Comparison of ENCODE assay signal across 10 cellular contexts in the genomic region with DNA sequence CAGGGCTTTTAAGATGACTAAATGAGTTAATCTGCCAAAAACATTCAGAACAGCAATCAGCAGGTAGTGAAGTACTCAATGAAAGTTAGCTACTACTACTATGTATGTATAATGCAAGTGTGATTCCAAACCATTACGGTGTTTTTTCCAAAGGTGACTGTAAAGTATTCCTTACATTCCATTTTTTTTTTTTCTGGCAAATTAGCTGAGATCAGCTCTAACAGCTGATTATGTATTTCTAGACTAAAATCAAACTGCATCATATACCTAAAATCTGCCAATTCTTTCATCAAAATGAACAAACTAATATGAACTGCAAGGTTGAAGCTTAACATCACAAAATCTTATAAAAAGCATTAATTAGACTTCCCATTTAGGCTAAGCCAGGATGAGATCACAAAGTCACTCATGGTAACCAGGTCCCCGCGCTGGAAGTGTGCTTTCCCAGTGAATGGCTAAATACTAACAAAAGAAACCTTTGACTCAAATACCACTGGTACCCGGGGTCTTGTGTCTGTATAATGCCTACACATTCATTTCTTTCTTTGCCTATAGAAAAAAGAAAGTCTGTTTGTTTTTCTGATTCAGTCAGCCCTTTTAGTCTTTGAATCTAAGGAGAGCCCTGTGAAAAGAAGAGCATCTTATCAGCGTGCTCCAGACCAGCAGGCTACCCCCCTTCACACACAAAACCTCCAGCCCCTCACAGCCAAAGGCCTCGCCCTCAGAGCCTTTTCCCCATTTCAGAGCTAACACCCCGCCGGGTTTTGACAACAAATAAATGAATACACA.
DNase-seq lines count a peak whose midpoint lies in the region; ATAC-seq and TF ChIP-seq lines count a peak whose summit lies in the region.
"Had no signal": no experiment of that assay in that cellular context is flagged by ENCODE, and none has a peak within 500 bp of the region (broad histone marks: within the 10 kb centered on the region; RNA-seq: fewer than 3 reads in every experiment).

No MANE protein-coding gene starts in this region.

- peak overlapping the region; percentile 93 for H3K4ac ChIP-seq in trophoblast cell (ENCODE audit: low read depth, low read length)

- H3K4me1 ChIP-seq in trophoblast cell (ENCODE audit: control insufficient read depth in 1 of 2, insufficient read depth in 2 of 2, low read length in 2 of 2) = peaks cover 4 to 9% of the 10 kb centered on the region in 2 experiments
- peaks cover 4% of the 10 kb centered on the region for H3K4me1 ChIP-seq in body of pancreas

- no peak overlapping the region for H3K23ac ChIP-seq in trophoblast cell (ENCODE audit: low read length)

- peak overlapping the region; percentile 84 for H3K4me2 ChIP-seq in trophoblast cell (ENCODE audit: low read length)

- no peak overlapping the region for H2BK12ac ChIP-seq in trophoblast cell (ENCODE audit: low read length)

- no peak overlapping the region for H4K12ac ChIP-seq in trophoblast cell (ENCODE audit: low read depth, low read length)

- H4K8ac ChIP-seq in trophoblast cell (ENCODE audit: low read depth, low read length) = no peak overlapping the region

- H3K9me3 ChIP-seq in trophoblast cell (ENCODE audit: insufficient read depth, low read depth, low read length) (no peaks in the 10 kb centered on the region), body of pancreas (no peaks in the 10 kb centered on the region)

- H3K18ac ChIP-seq in trophoblast cell (ENCODE audit: low read length) = no peak overlapping the region

- H3K27me3 ChIP-seq in trophoblast cell (ENCODE audit: insufficient read depth, low read length) (no peaks in the 10 kb centered on the region), body of pancreas (no peaks in the 10 kb centered on the region)

- no peak overlapping the region for H2AK5ac ChIP-seq in trophoblast cell (ENCODE audit: low read length)

- no peak overlapping the region for H3K14ac ChIP-seq in trophoblast cell (ENCODE audit: low read length)

- H3K36me3 ChIP-seq in trophoblast cell (ENCODE audit: control insufficient read depth in 1 of 2, insufficient read depth in 2 of 2, low read length in 2 of 2) (no peaks in the 10 kb centered on the region), body of pancreas (replicated peaks in 1 of 2; ENCODE audit: insufficient read depth in 1 of 2, low read depth in 2 of 2) (no peaks in the 10 kb centered on the region)

- TF ChIP-seq POLR2A in erythroblast (IDR thresholded peaks at IDR 0.05; ENCODE audit: low read length) = no peak
- no peak for TF ChIP-seq POLR2A in body of pancreas (IDR thresholded peaks at IDR 0.05)

- DNase-seq in ELF-1 (ENCODE audit: low read depth, low spot score) (peak; percentile 67), SK-MEL-5 (ENCODE audit: low read depth, low spot score) (peak; percentile 81), erythroblast (lab: John Stamatoyannopoulos, UW) (peak; percentile 83 to 91), trophoblast cell (no peak), body of pancreas (no peak), COR-L47 (lab: John Stamatoyannopoulos, UW) (no peak)
- DNase-seq: activated CD8-positive, alpha-beta memory T cell treated with anti-CD3 and anti-CD28 coated beads, Interleukin-2, amount 50 U/mL, for 4 hours; NCI-H1048 had no signal

- no CpG with 5 or more reads among the region's 8 CpGs for WGBS in trophoblast cell (ENCODE audit: extremely low coverage, insufficient coverage, insufficient read length)
- WGBS in body of pancreas, 2 donors = 84% methylated on average over 8 of the region's 8 CpGs

- H3K79me2 ChIP-seq in trophoblast cell (ENCODE audit: control insufficient read depth, insufficient read depth, low read length, poor library complexity) = peaks cover 29% of the 10 kb centered on the region

- H2BK120ac ChIP-seq in trophoblast cell (ENCODE audit: insufficient read depth, low read length, poor library complexity) = no peak overlapping the region

- H3K9ac ChIP-seq in trophoblast cell (ENCODE audit: low read length) = no peak overlapping the region

- H3K79me1 ChIP-seq in trophoblast cell (ENCODE audit: low read length) = peaks cover 16% of the 10 kb centered on the region

- no peak for TF ChIP-seq CTCF in body of pancreas (IDR thresholded peaks at IDR 0.05)

- H2BK5ac ChIP-seq in trophoblast cell (ENCODE audit: low read depth, low read length, poor library complexity) = no peak overlapping the region

- in situ Hi-C loops in SK-MEL-5 (cut with HindIII; ENCODE audit: low pct_unique_long_range_greater_than_20kb, low sequenced_read_pairs) = no loop called here

- no peak for ATAC-seq in HG02759 (IDR thresholded peaks at IDR 0.05; ENCODE audit: unreplicated experiment)
- no peak for ATAC-seq in GM18520 (IDR thresholded peaks at IDR 0.05; ENCODE audit: unreplicated experiment)
- no peak for ATAC-seq in body of pancreas

- H2AFZ ChIP-seq in trophoblast cell (ENCODE audit: insufficient read depth, low read length, poor library complexity) = no peak overlapping the region

- intact Hi-C loops in body of pancreas (cut with DNase I) = no loop called here

- no peak overlapping the region for H4K91ac ChIP-seq in trophoblast cell (ENCODE audit: low read depth, low read length)

- no peak overlapping the region for H3K4me3 ChIP-seq in trophoblast cell (ENCODE audit: low read depth, low read length)
- no peak overlapping the region for H3K4me3 ChIP-seq in body of pancreas

- no peak overlapping the region for H3K27ac ChIP-seq in trophoblast cell (ENCODE audit: low read depth, low read length)
- H3K27ac ChIP-seq in body of pancreas = no peak overlapping the region

Comparison
In these comparisons a context has a peak if more than half of its experiments do, and no peak if none do; other contexts are left out.
1. DNase-seq: peak in ELF-1 (single experiment), SK-MEL-5 (single experiment) and erythroblast (2 of 2); none in trophoblast cell (0 of 2), body of pancreas (0 of 4) and COR-L47 (single experiment).